Comparison of ENCODE assay signal across 8 cellular contexts in genomic region chr21:23292292-23292691, GRCh38.
"Had no signal": no experiment of that assay in that cellular context is flagged by ENCODE, and none has a peak within 500 bp of the region (broad histone marks: within the 10 kb centered on the region; RNA-seq: fewer than 3 reads in every experiment).

No MANE protein-coding gene starts in this region.

- DNase-seq: GDM1, GF-D8 had no signal

- H3K4me3 ChIP-seq: GM12878 had no signal

- FAIRE-seq: G401.6, GM12878, GM12891, GM12892, GM18507, GM19239 had no signal

- ATAC-seq: GM12878 had no signal
